10 cellular contexts compared by ENCODE assay signal in genomic region chr11:19079643-19080440, GRCh38. TPM values are rescaled to one million over a fixed set of nuclear protein-coding genes. Genes with fewer than 3 reads are reported as not detected.
DNase-seq lines count a peak whose midpoint lies in the region; ATAC-seq and TF ChIP-seq lines count a peak whose summit lies in the region.
"Had no signal": no experiment of that assay in that cellular context is flagged by ENCODE, and none has a peak within 500 bp of the region (broad histone marks: within the 10 kb centered on the region; RNA-seq: fewer than 3 reads in every experiment).

No MANE protein-coding gene starts in this region.

- peak; percentile 69 for DNase-seq in HT-29 (ENCODE audit: low spot score)
- DNase-seq in breast epithelium (ENCODE audit: low spot score in 2 of 2) = peak in 1 of 2 donors; percentile 73
- peak; percentile 93 for DNase-seq in kidney tubule cell (ENCODE audit: low spot score)
- DNase-seq in ureter (ENCODE audit: low spot score) = peak; percentile 69
- DNase-seq in SKM-1 (lab: John Stamatoyannopoulos, UW; ENCODE audit: unreplicated experiment) = no peak
- DNase-seq: activated naive CD8-positive, alpha-beta T cell treated with anti-CD3 and anti-CD28 coated beads, Interleukin-2, amount 50 U/mL, for 24 hours; retina; stimulated activated naive B cell treated with anti-CD40 and anti-IgM and Interleukin-4, amounts not matched to agents 10 μg/mL and 1 μg/mL and 100 μg/mL, for 72 hours had no signal

- H3K9me3 ChIP-seq in breast epithelium = no peaks in the 10 kb centered on the region

- H3K4me1 ChIP-seq in breast epithelium = no peaks in the 10 kb centered on the region

- intact Hi-C loops in breast epithelium (cut with DNase I; ENCODE audit: low total_unique reads) = no loop called here

- H3K4me3 ChIP-seq in breast epithelium = no peak overlapping the region

- H3K36me3 ChIP-seq in breast epithelium = no peaks in the 10 kb centered on the region

- TF ChIP-seq POLR2A in breast epithelium (IDR thresholded peaks at IDR 0.05) = no peak

- peak overlapping the region; percentile 76 to 81 for H3K27ac ChIP-seq in breast epithelium

- H3K27me3 ChIP-seq in breast epithelium = no peaks in the 10 kb centered on the region

- no peak for TF ChIP-seq CTCF in breast epithelium (IDR thresholded peaks at IDR 0.05)

- ATAC-seq in HG03439 (IDR thresholded peaks at IDR 0.05; ENCODE audit: unreplicated experiment) = no peak
- ATAC-seq in HG02852 (IDR thresholded peaks at IDR 0.05; ENCODE audit: unreplicated experiment) = no peak
- ATAC-seq: activated naive CD8-positive, alpha-beta T cell treated with anti-CD3 and anti-CD28 coated beads, Interleukin-2, amount 50 U/mL, for 24 hours; stimulated activated naive B cell treated with anti-CD40 and anti-IgM and Interleukin-4, amounts not matched to agents 10 μg/mL and 1 μg/mL and 100 μg/mL, for 72 hours had no signal

RNA-seq across cellular contexts. Expression of gene MRGPRX2, which starts 19.3 kb away (rescaled TPM):
- not detected in 2 replicates for total RNA-seq in HT-29 (2014; rRNA removed; shearing (Covaris generic))
- total RNA-seq in breast epithelium (1 to 10 TPM in 1 of 3 donors, not detected in 2; 1.4 TPM), ureter (not detected)

RNA-seq across cellular contexts. Expression of gene ZDHHC13, which starts 37.1 kb away (rescaled TPM):
- 12.2 and 16.1 TPM in 2 replicates for total RNA-seq in HT-29 (2014; rRNA removed; shearing (Covaris generic))
- 10 to 100 TPM in 2 of 3 donors, 1 to 10 TPM in 1; 6.9 to 30.0 (median 22.0) TPM for total RNA-seq in breast epithelium
- total RNA-seq in ureter = 44.1 TPM
